Comparison of ENCODE assay signal across 33 cellular contexts in genomic region chr4:17633600-17633999, GRCh38.
"Had no signal": no experiment of that assay in that cellular context is flagged by ENCODE, and none has a peak within 500 bp of the region (broad histone marks: within the 10 kb centered on the region; RNA-seq: fewer than 3 reads in every experiment).

No MANE protein-coding gene starts in this region.

- H3K4me3 ChIP-seq: ovary, psoas muscle, right lobe of liver, skin epidermis, smooth muscle cell, spleen, stomach, suprapubic skin, testis, tibial artery, transverse colon, upper lobe of right lung, uterus had no signal

- H3K27me3 Mint-ChIP-seq: naive B cell; naive thymus-derived CD8-positive, alpha-beta T cell; natural killer cell treated with Interleukin-12 subunit alpha and Interleukin-12 subunit beta and Interleukin-15 and Interleukin-18, amount 100 ng/mL, for 72 hours; progenitor cell of endocrine pancreas; stimulated activated naive B cell treated with anti-CD40 and anti-IgM and Interleukin-4, amounts not matched to agents 10 μg/mL and 1 μg/mL and 100 μg/mL, for 72 hours; stimulated activated naive CD8-positive, alpha-beta T cell treated with anti-CD3 and anti-CD28 coated beads, Interleukin-15, Interleukin-2, amounts not matched to agents 100 ng/mL and 50 ng/mL, for 24 hours; type B pancreatic cell had no signal

- DNase-seq: naive B cell; naive thymus-derived CD8-positive, alpha-beta T cell; nephron progenitor cell; nucleus accumbens; ovary; posterior cingulate gyrus; right cardiac atrium; right lobe of liver; spleen; stimulated activated CD4-positive, alpha-beta T cell treated with anti-CD3 and anti-CD28 coated beads, Interleukin-12 subunit alpha, Interleukin-12 subunit beta, amount 100 ng/mL, for 4 hours; stimulated activated CD4-positive, alpha-beta T cell treated with anti-CD3 and anti-CD28 coated beads, Interleukin-1b, Interleukin-23, amount 100 ng/mL, for 48 hours; stimulated activated CD4-positive, alpha-beta T cell treated with anti-CD3 and anti-CD28 coated beads, Interleukin-4, amount 100 ng/mL, for 1 hour; stimulated activated CD4-positive, alpha-beta T cell treated with anti-CD3 and anti-CD28 coated beads, Interleukin-4, amount 100 ng/mL, for 4 hours; stimulated activated naive B cell treated with anti-CD40 and anti-IgM and Interleukin-4, amounts not matched to agents 10 μg/mL and 1 μg/mL and 100 μg/mL, for 72 hours; stimulated activated naive CD4-positive, alpha-beta T cell treated with Interleukin-2 at 50 U/mL for 16 hours; stomach; testis; tibial artery; transverse colon; upper lobe of right lung; uterus had no signal

- H3K4me1 ChIP-seq: parathyroid adenoma, psoas muscle, right lobe of liver, suprapubic skin, testis, tibial artery, transverse colon, upper lobe of right lung, uterus had no signal

- H3K4me1 Mint-ChIP-seq: nephron progenitor cell, neural crest cell had no signal

- H3K27me3 ChIP-seq: neutrophil, ovary, right lobe of liver, spleen, stomach, suprapubic skin, testis, tibial artery, transverse colon, upper lobe of right lung, uterus had no signal

- H3K4me2 ChIP-seq: smooth muscle cell had no signal

- H3K9me3 ChIP-seq: neutrophil, ovary, psoas muscle, right lobe of liver, spleen, stomach, suprapubic skin, testis, tibial artery, transverse colon, upper lobe of right lung, uterus had no signal

- H2AFZ ChIP-seq: parathyroid adenoma had no signal

- H3K27ac Mint-ChIP-seq: natural killer cell treated with Interleukin-12 subunit alpha and Interleukin-12 subunit beta and Interleukin-15 and Interleukin-18, amount 100 ng/mL, for 72 hours; nephron progenitor cell; progenitor cell of endocrine pancreas; stimulated activated effector memory CD8-positive, alpha-beta T cell treated with anti-CD3 and anti-CD28 coated beads, Interleukin-12 subunit alpha, Interleukin-12 subunit beta, amount 100 ng/mL, for 72 hours; stimulated activated naive CD8-positive, alpha-beta T cell treated with anti-CD3 and anti-CD28 coated beads, Interleukin-15, Interleukin-2, amounts not matched to agents 100 ng/mL and 50 ng/mL, for 24 hours; type B pancreatic cell had no signal

- H3K27ac ChIP-seq: neutrophil, ovary, parathyroid adenoma, psoas muscle, right lobe of liver, skin epidermis, spleen, stomach, suprapubic skin, testis, tibial artery, transverse colon, upper lobe of right lung, uterus had no signal

- H3K4me3 Mint-ChIP-seq: naive B cell; naive thymus-derived CD8-positive, alpha-beta T cell; natural killer cell treated with Interleukin-12 subunit alpha and Interleukin-12 subunit beta and Interleukin-15 and Interleukin-18, amount 100 ng/mL, for 72 hours; nephron progenitor cell; neural crest cell; stimulated activated effector memory CD8-positive, alpha-beta T cell treated with anti-CD3 and anti-CD28 coated beads, Interleukin-12 subunit alpha, Interleukin-12 subunit beta, amount 100 ng/mL, for 72 hours; stimulated activated naive B cell treated with anti-CD40 and anti-IgM and Interleukin-4, amounts not matched to agents 10 μg/mL and 1 μg/mL and 100 μg/mL, for 72 hours; stimulated activated naive CD8-positive, alpha-beta T cell treated with anti-CD3 and anti-CD28 coated beads, Interleukin-15, Interleukin-2, amounts not matched to agents 100 ng/mL and 50 ng/mL, for 24 hours; type B pancreatic cell had no signal

- H3K9me3 Mint-ChIP-seq: naive B cell; naive thymus-derived CD8-positive, alpha-beta T cell; natural killer cell treated with Interleukin-12 subunit alpha and Interleukin-12 subunit beta and Interleukin-15 and Interleukin-18, amount 100 ng/mL, for 72 hours; nephron progenitor cell; neural crest cell; stimulated activated effector memory CD8-positive, alpha-beta T cell treated with anti-CD3 and anti-CD28 coated beads, Interleukin-12 subunit alpha, Interleukin-12 subunit beta, amount 100 ng/mL, for 72 hours; stimulated activated naive B cell treated with anti-CD40 and anti-IgM and Interleukin-4, amounts not matched to agents 10 μg/mL and 1 μg/mL and 100 μg/mL, for 72 hours; stimulated activated naive CD8-positive, alpha-beta T cell treated with anti-CD3 and anti-CD28 coated beads, Interleukin-15, Interleukin-2, amounts not matched to agents 100 ng/mL and 50 ng/mL, for 24 hours; type B pancreatic cell had no signal

- H3K79me2 ChIP-seq: parathyroid adenoma had no signal

- H3K36me3 ChIP-seq: ovary, uterus had no signal

- ATAC-seq: naive thymus-derived CD8-positive, alpha-beta T cell; natural killer cell treated with Interleukin-12 subunit alpha and Interleukin-12 subunit beta and Interleukin-15 and Interleukin-18, amount 100 ng/mL, for 72 hours; psoas muscle; right cardiac atrium; right lobe of liver; stimulated activated effector memory CD8-positive, alpha-beta T cell treated with anti-CD3 and anti-CD28 coated beads, Interleukin-12 subunit alpha, Interleukin-12 subunit beta, amount 100 ng/mL, for 72 hours; stimulated activated naive B cell treated with anti-CD40 and anti-IgM and Interleukin-4, amounts not matched to agents 10 μg/mL and 1 μg/mL and 100 μg/mL, for 72 hours; upper lobe of right lung had no signal

- H3K9ac ChIP-seq: parathyroid adenoma had no signal
